In genomic region chr16:49843758-49844157, GRCh38 we compare ENCODE assay signal across 1 cellular context.
TF ChIP-seq lines count a peak whose summit lies in the region.

No MANE protein-coding gene starts in this region.

TF ChIP-seq in GM23338, 12 proteins besides CTCF, POLR2A, EP300 and RAD21 (continued from another document):
- no peak for TF ChIP-seq REST (IDR thresholded peaks at IDR 0.05; ENCODE audit: unreplicated experiment)
- no peak for TF ChIP-seq ZNF114 (CRISPR knock-in tag; IDR thresholded peaks at IDR 0.05)
- TF ChIP-seq EZH2phosphoT487 (IDR thresholded peaks at IDR 0.05; ENCODE audit: unreplicated experiment) = no peak
- TF ChIP-seq POLR2AphosphoS5 (IDR thresholded peaks at IDR 0.05; ENCODE audit: low read depth) = no peak
- TF ChIP-seq ZNF462 (CRISPR knock-in tag; IDR thresholded peaks at IDR 0.05) = no peak
TF ChIP-seq in GM23338: peak in this region for 0.
